14 cellular contexts compared by ENCODE assay signal in genomic region chr6:72464791-72465691, GRCh38.
DNase-seq lines count a peak whose midpoint lies in the region; ATAC-seq and TF ChIP-seq lines count a peak whose summit lies in the region.
"Had no signal": no experiment of that assay in that cellular context is flagged by ENCODE, and none has a peak within 500 bp of the region (broad histone marks: within the 10 kb centered on the region; RNA-seq: fewer than 3 reads in every experiment).

No MANE protein-coding gene starts in this region.

- TF ChIP-seq CTCF in epithelial cell of esophagus (IDR thresholded peaks at IDR 0.05; ENCODE audit: insufficient read depth, low read depth, low read length, missing control alignments) (no peak), WERI-Rb-1 (IDR thresholded peaks at IDR 0.05; ENCODE audit: low read depth, low read length) (no peak)

- H3K36me3 ChIP-seq in WERI-Rb-1: no peaks in the 10 kb centered on the region
- H3K36me3 ChIP-seq in effector memory CD4-positive, alpha-beta T cell (ENCODE audit: control insufficient read depth, insufficient read depth, low read length): no peaks in the 10 kb centered on the region

- peak; percentile 90 for DNase-seq in Daoy (ENCODE audit: low read depth)
- peak; percentile 22 for DNase-seq in OCI-M1 (lab: John Stamatoyannopoulos, UW)
- DNase-seq in epithelial cell of esophagus (ENCODE audit: low read depth): peak; percentile 92
- DNase-seq in non-pigmented ciliary epithelial cell (ENCODE audit: low read depth): peak; percentile 28
- DNase-seq in activated CD8-positive, alpha-beta T cell treated with anti-CD3 and anti-CD28 coated beads, Interleukin-2, amount 10 ng/mL, durations not matched to agents 7 days and 5 days: no peak
- no peak for DNase-seq in WERI-Rb-1
- no peak for DNase-seq in stimulated activated CD4-positive, alpha-beta T cell treated with anti-CD3 and anti-CD28 coated beads, Interleukin-2, amount 100 ng/mL, for 24 hours
- DNase-seq in effector memory CD4-positive, alpha-beta T cell: no peak
- DNase-seq: activated effector memory CD4-positive, alpha-beta T cell treated with anti-CD3 and anti-CD28 coated beads, Interleukin-2, amount 50 U/mL, for 16 hours; CD4-positive, alpha-beta T cell; KG1; stimulated activated naive CD8-positive, alpha-beta T cell treated with anti-CD3 and anti-CD28 coated beads, Interleukin-15, Interleukin-2, amounts not matched to agents 100 U/mL and 50 U/mL, for 24 hours had no signal

- no peaks in the 10 kb centered on the region for H3K27me3 ChIP-seq in WERI-Rb-1 (ENCODE audit: insufficient read depth, low read depth, severe bottlenecking)
- no peaks in the 10 kb centered on the region for H3K27me3 ChIP-seq in effector memory CD4-positive, alpha-beta T cell (replicated peaks; ENCODE audit: control insufficient read depth, insufficient read depth, low read length, poor library complexity, severe bottlenecking)

- H3K27ac Mint-ChIP-seq in activated CD8-positive, alpha-beta T cell treated with anti-CD3 and anti-CD28 coated beads, Interleukin-2, amount 10 ng/mL, durations not matched to agents 7 days and 5 days: no peak overlapping the region
- H3K27ac Mint-ChIP-seq: CD4-positive, alpha-beta T cell; nephron had no signal

- no peak overlapping the region for H3K27ac ChIP-seq in WERI-Rb-1
- H3K27ac ChIP-seq in effector memory CD4-positive, alpha-beta T cell (ENCODE audit: insufficient read depth, low read length, poor library complexity, severe bottlenecking): no peak overlapping the region

- no peaks in the 10 kb centered on the region for H3K9me3 Mint-ChIP-seq in activated CD8-positive, alpha-beta T cell treated with anti-CD3 and anti-CD28 coated beads, Interleukin-2, amount 10 ng/mL, durations not matched to agents 7 days and 5 days (ENCODE audit: insufficient read depth)
- H3K9me3 Mint-ChIP-seq: CD4-positive, alpha-beta T cell had no signal

- POLR2A ChIA-PET in activated CD8-positive, alpha-beta T cell treated with anti-CD3 and anti-CD28 coated beads, Interleukin-2, amount 10 ng/mL, durations not matched to agents 7 days and 5 days (lab: Charles Lee): no interaction called here

- no peak for ATAC-seq in activated CD8-positive, alpha-beta T cell treated with anti-CD3 and anti-CD28 coated beads, Interleukin-2, amount 10 ng/mL, durations not matched to agents 7 days and 5 days
- ATAC-seq: Right ventricle myocardium inferior; stimulated activated naive CD8-positive, alpha-beta T cell treated with anti-CD3 and anti-CD28 coated beads, Interleukin-15, Interleukin-2, amounts not matched to agents 100 U/mL and 50 U/mL, for 24 hours had no signal

- no peaks in the 10 kb centered on the region for H3K36me3 Mint-ChIP-seq in activated CD8-positive, alpha-beta T cell treated with anti-CD3 and anti-CD28 coated beads, Interleukin-2, amount 10 ng/mL, durations not matched to agents 7 days and 5 days (ENCODE audit: low read depth)

- H3K4me1 Mint-ChIP-seq in activated CD8-positive, alpha-beta T cell treated with anti-CD3 and anti-CD28 coated beads, Interleukin-2, amount 10 ng/mL, durations not matched to agents 7 days and 5 days (ENCODE audit: low read depth): no peaks in the 10 kb centered on the region
- H3K4me1 Mint-ChIP-seq: nephron had no signal

- H3K4me3 ChIP-seq in epithelial cell of esophagus (ENCODE audit: low read length): no peak overlapping the region
- no peak overlapping the region for H3K4me3 ChIP-seq in WERI-Rb-1 (ENCODE audit: low read depth, low read length)
- H3K4me3 ChIP-seq in effector memory CD4-positive, alpha-beta T cell (ENCODE audit: insufficient read depth, low read depth, low read length, poor library complexity, severe bottlenecking): no peak overlapping the region

- H3K4me1 ChIP-seq in effector memory CD4-positive, alpha-beta T cell (ENCODE audit: control insufficient read depth, insufficient read depth, low read length, poor library complexity, severe bottlenecking): no peaks in the 10 kb centered on the region

- CTCF ChIA-PET in activated CD8-positive, alpha-beta T cell treated with anti-CD3 and anti-CD28 coated beads, Interleukin-2, amount 10 ng/mL, durations not matched to agents 7 days and 5 days (lab: Charles Lee): no interaction called here

- H3K9me3 ChIP-seq in WERI-Rb-1 (ENCODE audit: severe bottlenecking): no peaks in the 10 kb centered on the region
- no peaks in the 10 kb centered on the region for H3K9me3 ChIP-seq in effector memory CD4-positive, alpha-beta T cell (ENCODE audit: control insufficient read depth, low read length)

- H3K4me3 Mint-ChIP-seq in activated CD8-positive, alpha-beta T cell treated with anti-CD3 and anti-CD28 coated beads, Interleukin-2, amount 10 ng/mL, durations not matched to agents 7 days and 5 days: no peak overlapping the region
- H3K4me3 Mint-ChIP-seq: CD4-positive, alpha-beta T cell; nephron had no signal

- peaks cover 12% of the 10 kb centered on the region for H3K27me3 Mint-ChIP-seq in activated CD8-positive, alpha-beta T cell treated with anti-CD3 and anti-CD28 coated beads, Interleukin-2, amount 10 ng/mL, durations not matched to agents 7 days and 5 days (ENCODE audit: low read depth)

Comparison
In these comparisons a context has a peak if more than half of its experiments do, and no peak if none do; other contexts are left out.
1. DNase-seq: peak in Daoy (single experiment), OCI-M1 (single experiment), epithelial cell of esophagus (single experiment) and non-pigmented ciliary epithelial cell (single experiment); none in activated CD8-positive, alpha-beta T cell treated with anti-CD3 and anti-CD28 coated beads, Interleukin-2, amount 10 ng/mL, durations not matched to agents 7 days and 5 days (single experiment), WERI-Rb-1 (single experiment), stimulated activated CD4-positive, alpha-beta T cell treated with anti-CD3 and anti-CD28 coated beads, Interleukin-2, amount 100 ng/mL, for 24 hours (0 of 2) and effector memory CD4-positive, alpha-beta T cell (0 of 3).